ENCODE assay signal across 12 cellular contexts in the genomic region with DNA sequence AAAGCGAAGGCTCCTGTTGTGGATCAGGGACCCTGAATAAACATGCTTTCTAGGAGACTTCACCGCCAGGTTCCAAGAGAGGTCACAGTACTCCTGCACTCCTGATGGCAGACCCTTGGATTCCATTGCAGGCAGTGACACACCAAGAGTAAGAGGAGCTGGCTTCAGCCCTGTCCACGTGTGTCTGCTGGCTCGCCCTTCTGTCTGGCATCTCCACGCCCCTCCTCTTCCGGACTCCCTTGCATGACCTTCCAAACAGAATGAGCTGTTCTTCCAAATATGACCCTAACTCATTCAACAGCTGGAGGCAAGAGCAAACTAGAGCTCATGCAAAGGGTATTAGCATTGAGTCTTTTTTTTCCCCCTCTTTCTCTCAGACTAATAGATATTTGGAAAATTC.
DNase-seq lines count a peak whose midpoint lies in the region; ATAC-seq and TF ChIP-seq lines count a peak whose summit lies in the region.
"Had no signal": no experiment of that assay in that cellular context is flagged by ENCODE, and none has a peak within 500 bp of the region (broad histone marks: within the 10 kb centered on the region; RNA-seq: fewer than 3 reads in every experiment).

No MANE protein-coding gene starts in this region.

- H3K9me3 ChIP-seq in OCI-LY7 (ENCODE audit: low read length) = no peaks in the 10 kb centered on the region
- H3K9me3 ChIP-seq in osteoblast (ENCODE audit: low read depth, low read length) = no peaks in the 10 kb centered on the region
- no peaks in the 10 kb centered on the region for H3K9me3 ChIP-seq in stomach
- H3K9me3 ChIP-seq: neutrophil had no signal

- ATAC-seq in HG03442 (IDR thresholded peaks at IDR 0.05; ENCODE audit: unreplicated experiment) (no peak), HG03039 (IDR thresholded peaks at IDR 0.05; ENCODE audit: unreplicated experiment) (no peak), HG03025 (IDR thresholded peaks at IDR 0.05; ENCODE audit: low FRiP score, unreplicated experiment) (no peak)
- ATAC-seq: Panc1 had no signal

- DNase-seq in GM03348 (ENCODE audit: low spot score) (peak; percentile 29), OCI-LY7 (ENCODE audit: low spot score) (peak; percentile 66), fibroblast of pulmonary artery (ENCODE audit: low read depth) (peak; percentile 31), osteoblast (ENCODE audit: insufficient read length, low spot score, missing footprints) (no peak), stomach (no peak)
- DNase-seq: activated gamma-delta T cell treated with Interleukin-2 at 50 U/mL for 16 hours, NCI-H2029 treated with DMSO at 0.1 percent for 48 hours had no signal

- TF ChIP-seq POLR2A in stomach (IDR thresholded peaks at IDR 0.05) = no peak

- H3K27me3 ChIP-seq in osteoblast (ENCODE audit: insufficient read depth, low read length) = no peaks in the 10 kb centered on the region
- H3K27me3 ChIP-seq in stomach = no peaks in the 10 kb centered on the region
- H3K27me3 ChIP-seq: neutrophil had no signal

- H3K4me3 ChIP-seq in OCI-LY7 (ENCODE audit: low read depth, low read length, poor library complexity, severe bottlenecking) = peak overlapping the region; percentile 70
- no peak overlapping the region for H3K4me3 ChIP-seq in fibroblast of pulmonary artery (replicated peaks; ENCODE audit: low read depth, low read length)
- H3K4me3 ChIP-seq in osteoblast (ENCODE audit: insufficient read depth, low read length) = no peak overlapping the region
- H3K4me3 ChIP-seq in stomach = no peak overlapping the region

- no peak for TF ChIP-seq CTCF in OCI-LY7 (conservative IDR thresholded peaks at IDR 0.05; ENCODE audit: low read length)
- no peak for TF ChIP-seq CTCF in fibroblast of pulmonary artery (IDR thresholded peaks at IDR 0.05; ENCODE audit: low read length, missing control alignments)
- no peak for TF ChIP-seq CTCF in osteoblast (IDR thresholded peaks at IDR 0.05; ENCODE audit: extremely low read depth, low read depth, low read length)
- TF ChIP-seq CTCF in stomach (IDR thresholded peaks at IDR 0.05) = no peak

- H3K4me1 ChIP-seq in OCI-LY7 (ENCODE audit: insufficient read depth, low read length, poor library complexity, severe bottlenecking) (peaks cover 82% of the 10 kb centered on the region), osteoblast (ENCODE audit: insufficient read depth, low read length) (no peaks in the 10 kb centered on the region), stomach (peaks cover 0 to 17% (median 5%) of the 10 kb centered on the region in 4 donors)

- H4K20me1 ChIP-seq in OCI-LY7 (ENCODE audit: insufficient read depth, low read length) (no peaks in the 10 kb centered on the region), osteoblast (ENCODE audit: insufficient read depth, low read length) (no peaks in the 10 kb centered on the region)

- H3K27ac ChIP-seq in OCI-LY7 (ENCODE audit: low read depth, low read length, poor library complexity, severe bottlenecking) = peak overlapping the region; percentile 98
- H3K27ac ChIP-seq in osteoblast (ENCODE audit: low read depth, low read length) = no peak overlapping the region
- H3K27ac ChIP-seq in stomach = no peak overlapping the region
- H3K27ac ChIP-seq: neutrophil had no signal

- POLR2A ChIA-PET in OCI-LY7 (lab: Charles Lee) = interaction anchor here (0.8 to 2.5 kb wide), 24 partner anchors 10 to 333 kb away, joined by 3 to 48 read pairs (median 5); partner anchors contain the start of gene BTG1

- intact Hi-C loops in OCI-LY7 (cut with micrococcal nuclease; ENCODE audit: unreplicated experiment) = loop anchor here (1.0 to 5.0 kb wide), 3 partner anchors 107 to 972 kb away; partner anchors contain the start of gene UBE2N
- intact Hi-C loops in stomach (cut with DNase I; ENCODE audit: low total_unique reads) = no loop called here

- H3K79me2 ChIP-seq in OCI-LY7 (ENCODE audit: insufficient read depth, low read depth, low read length) = peaks cover 76% of the 10 kb centered on the region
- no peaks in the 10 kb centered on the region for H3K79me2 ChIP-seq in osteoblast (ENCODE audit: insufficient read depth, low read length)

- WGBS in stomach, 5 donors = 56 to 74% (median 67%) methylated on average over 6 of the region's 6 CpGs

- H2AFZ ChIP-seq in OCI-LY7 (ENCODE audit: low read length) = peak overlapping the region; percentile 48; the same call in 1 of the 2 replicates
- peak overlapping the region; percentile 11 for H2AFZ ChIP-seq in osteoblast (ENCODE audit: low read length)

- TF ChIP-seq EP300 in stomach (IDR thresholded peaks at IDR 0.05) = no peak

- peak overlapping the region; percentile 91 for H3K4me2 ChIP-seq in OCI-LY7 (ENCODE audit: low read length)
- H3K4me2 ChIP-seq in osteoblast (ENCODE audit: insufficient read depth, low read length) = no peak overlapping the region

- H3K9me2 ChIP-seq in OCI-LY7 (ENCODE audit: insufficient read depth, low read length) = no peaks in the 10 kb centered on the region

- CTCF ChIA-PET in OCI-LY7 (lab: Charles Lee; ENCODE audit: unreplicated experiment) = no interaction called here

- peaks cover 5% of the 10 kb centered on the region; the same call in 1 of the 2 replicates for H3K36me3 ChIP-seq in OCI-LY7 (ENCODE audit: insufficient read depth, low read length)
- no peaks in the 10 kb centered on the region for H3K36me3 ChIP-seq in osteoblast (ENCODE audit: insufficient read depth, low read length)
- H3K36me3 ChIP-seq in stomach = no peaks in the 10 kb centered on the region
- H3K36me3 ChIP-seq: neutrophil had no signal

- BruUV-seq in OCI-LY7 (replicated peaks; lab: Mats Ljungman, UMichigan) = no TSS peak

Comparison
In these comparisons a context has a peak if more than half of its experiments do, and no peak if none do; other contexts are left out.
1. DNase-seq: peak in GM03348 (single experiment), OCI-LY7 (single experiment) and fibroblast of pulmonary artery (single experiment); none in osteoblast (single experiment) and stomach (single experiment).